ENCODE assay signal across 1 cellular context in genomic region chr7:133934262-133934973, GRCh38.
TF ChIP-seq lines count a peak whose summit lies in the region.

No MANE protein-coding gene starts in this region.

TF ChIP-seq in GM23338, 12 proteins besides CTCF, POLR2A, EP300 and RAD21 (continued from another document):
- TF ChIP-seq, protein P1, sequence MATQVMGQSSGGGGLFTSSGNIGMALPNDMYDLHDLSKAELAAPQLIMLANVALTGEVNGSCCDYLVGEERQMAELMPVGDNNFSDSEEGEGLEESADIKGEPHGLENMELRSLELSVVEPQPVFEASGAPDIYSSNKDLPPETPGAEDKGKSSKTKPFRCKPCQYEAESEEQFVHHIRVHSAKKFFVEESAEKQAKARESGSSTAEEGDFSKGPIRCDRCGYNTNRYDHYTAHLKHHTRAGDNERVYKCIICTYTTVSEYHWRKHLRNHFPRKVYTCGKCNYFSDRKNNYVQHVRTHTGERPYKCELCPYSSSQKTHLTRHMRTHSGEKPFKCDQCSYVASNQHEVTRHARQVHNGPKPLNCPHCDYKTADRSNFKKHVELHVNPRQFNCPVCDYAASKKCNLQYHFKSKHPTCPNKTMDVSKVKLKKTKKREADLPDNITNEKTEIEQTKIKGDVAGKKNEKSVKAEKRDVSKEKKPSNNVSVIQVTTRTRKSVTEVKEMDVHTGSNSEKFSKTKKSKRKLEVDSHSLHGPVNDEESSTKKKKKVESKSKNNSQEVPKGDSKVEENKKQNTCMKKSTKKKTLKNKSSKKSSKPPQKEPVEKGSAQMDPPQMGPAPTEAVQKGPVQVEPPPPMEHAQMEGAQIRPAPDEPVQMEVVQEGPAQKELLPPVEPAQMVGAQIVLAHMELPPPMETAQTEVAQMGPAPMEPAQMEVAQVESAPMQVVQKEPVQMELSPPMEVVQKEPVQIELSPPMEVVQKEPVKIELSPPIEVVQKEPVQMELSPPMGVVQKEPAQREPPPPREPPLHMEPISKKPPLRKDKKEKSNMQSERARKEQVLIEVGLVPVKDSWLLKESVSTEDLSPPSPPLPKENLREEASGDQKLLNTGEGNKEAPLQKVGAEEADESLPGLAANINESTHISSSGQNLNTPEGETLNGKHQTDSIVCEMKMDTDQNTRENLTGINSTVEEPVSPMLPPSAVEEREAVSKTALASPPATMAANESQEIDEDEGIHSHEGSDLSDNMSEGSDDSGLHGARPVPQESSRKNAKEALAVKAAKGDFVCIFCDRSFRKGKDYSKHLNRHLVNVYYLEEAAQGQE (IDR thresholded peaks at IDR 0.05; ENCODE audit: unreplicated experiment): no peak
- TF ChIP-seq POLR2AphosphoS5 (IDR thresholded peaks at IDR 0.05; ENCODE audit: low read depth): no peak
- TF ChIP-seq, protein P2, sequence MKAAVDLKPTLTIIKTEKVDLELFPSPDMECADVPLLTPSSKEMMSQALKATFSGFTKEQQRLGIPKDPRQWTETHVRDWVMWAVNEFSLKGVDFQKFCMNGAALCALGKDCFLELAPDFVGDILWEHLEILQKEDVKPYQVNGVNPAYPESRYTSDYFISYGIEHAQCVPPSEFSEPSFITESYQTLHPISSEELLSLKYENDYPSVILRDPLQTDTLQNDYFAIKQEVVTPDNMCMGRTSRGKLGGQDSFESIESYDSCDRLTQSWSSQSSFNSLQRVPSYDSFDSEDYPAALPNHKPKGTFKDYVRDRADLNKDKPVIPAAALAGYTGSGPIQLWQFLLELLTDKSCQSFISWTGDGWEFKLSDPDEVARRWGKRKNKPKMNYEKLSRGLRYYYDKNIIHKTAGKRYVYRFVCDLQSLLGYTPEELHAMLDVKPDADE (IDR thresholded peaks at IDR 0.05): no peak
- TF ChIP-seq EZH2 (IDR thresholded peaks at IDR 0.05; ENCODE audit: low read depth, unreplicated experiment): no peak
- no peak for TF ChIP-seq JUNB (IDR thresholded peaks at IDR 0.05; ENCODE audit: unreplicated experiment)
- TF ChIP-seq NANOG (IDR thresholded peaks at IDR 0.05; ENCODE audit: borderline replicate concordance): no peak
- no peak for TF ChIP-seq ZNF462 (CRISPR knock-in tag; IDR thresholded peaks at IDR 0.05)
- TF ChIP-seq EZH2phosphoT487 (IDR thresholded peaks at IDR 0.05; ENCODE audit: unreplicated experiment): no peak
- TF ChIP-seq STAT1 (IDR thresholded peaks at IDR 0.05; ENCODE audit: unreplicated experiment): no peak
